ENCODE assay signal across 9 cellular contexts in the genomic region with DNA sequence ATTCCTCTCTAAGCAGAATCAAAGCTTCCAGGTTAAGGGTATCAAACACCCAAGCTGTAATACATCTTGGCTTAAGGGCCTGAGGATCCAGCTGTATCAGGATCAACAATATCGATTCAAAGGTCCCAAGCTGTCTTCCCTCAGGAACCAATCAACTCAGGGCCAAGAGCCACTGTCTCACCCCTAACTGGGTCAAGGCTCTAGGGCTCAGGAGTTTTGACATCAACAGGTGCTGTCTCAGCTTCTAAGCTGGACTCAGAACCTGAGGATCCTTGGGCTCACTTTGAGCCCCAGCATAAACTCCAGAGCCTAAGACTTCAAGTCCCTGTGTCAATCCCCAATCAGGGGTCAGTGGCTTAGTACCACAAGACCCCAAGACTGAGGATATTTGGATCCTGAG. TPM values are rescaled to one million over a fixed set of nuclear protein-coding genes. Genes with fewer than 3 reads are reported as not detected.
DNase-seq lines count a peak whose midpoint lies in the region; ATAC-seq and TF ChIP-seq lines count a peak whose summit lies in the region.
"Had no signal": no experiment of that assay in that cellular context is flagged by ENCODE, and none has a peak within 500 bp of the region (broad histone marks: within the 10 kb centered on the region; RNA-seq: fewer than 3 reads in every experiment).

No MANE protein-coding gene starts in this region.

- no peaks in the 10 kb centered on the region for H3K9me3 ChIP-seq in left ventricle myocardium inferior (replicated peaks)
- no peaks in the 10 kb centered on the region for H3K9me3 ChIP-seq in mesenchymal stem cell (ENCODE audit: control insufficient read depth, low read length)

- peaks cover 30% of the 10 kb centered on the region for H3K79me1 ChIP-seq in mesenchymal stem cell (replicated peaks; ENCODE audit: low read length, poor library complexity, severe bottlenecking)

- no peaks in the 10 kb centered on the region for H3K27me3 ChIP-seq in left ventricle myocardium inferior (ENCODE audit: low read depth)
- no peaks in the 10 kb centered on the region for H3K27me3 ChIP-seq in mesenchymal stem cell (ENCODE audit: control insufficient read depth in 1 of 2, insufficient read depth in 1 of 2, low read length in 2 of 2)

- no peak overlapping the region for H3K14ac ChIP-seq in mesenchymal stem cell (ENCODE audit: low read length in 2 of 2)

- H2BK5ac ChIP-seq in mesenchymal stem cell (ENCODE audit: low read depth, low read length, poor library complexity, severe bottlenecking) = no peak overlapping the region

- H3K4me1 ChIP-seq in left ventricle myocardium inferior = peaks cover 23% of the 10 kb centered on the region
- H3K4me1 ChIP-seq in mesenchymal stem cell (ENCODE audit: control insufficient read depth, insufficient read depth, low read depth, low read length) = peaks cover 17% of the 10 kb centered on the region

- H2AK5ac ChIP-seq in mesenchymal stem cell (ENCODE audit: low read length, severe bottlenecking) = no peak overlapping the region

- DNase-seq in left ventricle myocardium inferior = no peak
- no peak for DNase-seq in Right ventricle myocardium inferior (ENCODE audit: missing footprints)
- no peak for DNase-seq in astrocyte of the cerebellum (ENCODE audit: low read depth)
- DNase-seq in mesenchymal stem cell = no peak
- DNase-seq in NCI-H2107 treated with DMSO at 0.1 percent for 48 hours (lab: John Stamatoyannopoulos, UW; ENCODE audit: unreplicated experiment) = no peak
- no peak for DNase-seq in GM10266 (ENCODE audit: extremely low spot score)

- no peak overlapping the region for H2AFZ ChIP-seq in mesenchymal stem cell (ENCODE audit: low read depth, low read length)

- H3K18ac ChIP-seq in mesenchymal stem cell (ENCODE audit: low read depth in 1 of 2, low read length in 2 of 2) = no peak overlapping the region

- peaks cover 18% of the 10 kb centered on the region for H3K36me3 ChIP-seq in left ventricle myocardium inferior
- peaks cover 44 to 47% of the 10 kb centered on the region in 2 experiments for H3K36me3 ChIP-seq in mesenchymal stem cell (ENCODE audit: control insufficient read depth in 1 of 2, insufficient read depth in 2 of 2, low read depth in 1 of 2, low read length in 2 of 2)

- 100% methylated on average over 1 of the region's 1 CpG for WGBS in mesenchymal stem cell

- intact Hi-C loops in left ventricle myocardium inferior (cut with micrococcal nuclease) = no loop called here
- intact Hi-C loops in Right ventricle myocardium inferior (cut with DNase I) = no loop called here

- H3K4me3 ChIP-seq in left ventricle myocardium inferior (peak overlapping the region; percentile 77), astrocyte of the cerebellum (ENCODE audit: low read depth, low read length) (peak overlapping the region; percentile 90), mesenchymal stem cell (ENCODE audit: insufficient read depth in 1 of 2, low read depth in 1 of 2, low read length in 2 of 2) (peak overlapping the region; percentile 84 to 97)

- peak overlapping the region; percentile 91 for H3K9ac ChIP-seq in mesenchymal stem cell (ENCODE audit: low read length)

- no peak overlapping the region for H2BK120ac ChIP-seq in mesenchymal stem cell (ENCODE audit: low read depth, low read length)

- in situ Hi-C loops in astrocyte of the cerebellum (cut with HindIII; ENCODE audit: low sequenced_read_pairs) = no loop called here

- TF ChIP-seq CTCF in left ventricle myocardium inferior (IDR thresholded peaks at IDR 0.05; ENCODE audit: borderline replicate concordance) = no peak
- TF ChIP-seq CTCF in astrocyte of the cerebellum (IDR thresholded peaks at IDR 0.05; ENCODE audit: low read depth, low read length, missing control alignments) = no peak
- TF ChIP-seq CTCF in GM10266 (IDR thresholded peaks at IDR 0.05; ENCODE audit: control insufficient read depth, insufficient read depth, low read depth, missing control alignments) = no peak

- no peak overlapping the region for H4K91ac ChIP-seq in mesenchymal stem cell (ENCODE audit: low read length)

- no peak overlapping the region for H2BK12ac ChIP-seq in mesenchymal stem cell (ENCODE audit: low read length in 2 of 2)

- H3K23ac ChIP-seq in mesenchymal stem cell (ENCODE audit: low read length in 2 of 2) = no peak overlapping the region

- no peak for ATAC-seq in Right ventricle myocardium inferior
- no peak for ATAC-seq in GM19035 (IDR thresholded peaks at IDR 0.05; ENCODE audit: unreplicated experiment)
- no peak for ATAC-seq in GM19452 (IDR thresholded peaks at IDR 0.05; ENCODE audit: unreplicated experiment)

- H4K8ac ChIP-seq in mesenchymal stem cell (ENCODE audit: low read length) = peak overlapping the region; percentile 80

- H3K4me2 ChIP-seq in mesenchymal stem cell (ENCODE audit: low read length, poor library complexity, severe bottlenecking) = peak overlapping the region; percentile 96

- H3K27ac ChIP-seq in left ventricle myocardium inferior (replicated peaks) (no peak overlapping the region), mesenchymal stem cell (ENCODE audit: low read length, poor library complexity, severe bottlenecking) (no peak overlapping the region)

- no peak overlapping the region for H2BK15ac ChIP-seq in mesenchymal stem cell (ENCODE audit: low read depth, poor library complexity, severe bottlenecking)

- H3K4ac ChIP-seq in mesenchymal stem cell (ENCODE audit: low read depth in 1 of 2, low read length in 2 of 2) = no peak overlapping the region

RNA-seq across cellular contexts. Expression of a gene that starts 0.9 kb away (rescaled TPM):
- total RNA-seq in left ventricle myocardium inferior (1.8 TPM), Right ventricle myocardium inferior (1.7 TPM)
- polyA plus RNA-seq in mesenchymal stem cell (2013, experiment 1 of 2) = 5.2 TPM
- polyA plus RNA-seq in mesenchymal stem cell (2013, experiment 2 of 2) = 5.2 TPM

RNA-seq across cellular contexts. Expression of a gene that starts 7.7 kb away (rescaled TPM):
- total RNA-seq in left ventricle myocardium inferior (not detected), Right ventricle myocardium inferior (not detected)
- polyA plus RNA-seq in mesenchymal stem cell (2013, experiment 1 of 2) = not detected
- polyA plus RNA-seq in mesenchymal stem cell (2013, experiment 2 of 2) = not detected
- total RNA-seq: myocyte had no signal

RNA-seq across cellular contexts. Expression of a gene that starts 13.8 kb away (rescaled TPM):
- total RNA-seq in left ventricle myocardium inferior = 50.8 TPM
- total RNA-seq in Right ventricle myocardium inferior = 45.9 TPM
- polyA plus RNA-seq in mesenchymal stem cell (2013, experiment 1 of 2) = 39.7 TPM
- polyA plus RNA-seq in mesenchymal stem cell (2013, experiment 2 of 2) = 39.4 TPM

RNA-seq across cellular contexts. Expression of a gene that starts 28.2 kb away (rescaled TPM):
- 33.1 TPM for total RNA-seq in left ventricle myocardium inferior
- total RNA-seq in Right ventricle myocardium inferior = 35.1 TPM
- 39.8 TPM for polyA plus RNA-seq in mesenchymal stem cell (2013, experiment 1 of 2)
- polyA plus RNA-seq in mesenchymal stem cell (2013, experiment 2 of 2) = 37.8 TPM

RNA-seq across cellular contexts. Expression of a gene that starts 28.9 kb away (rescaled TPM):
- total RNA-seq in left ventricle myocardium inferior (8.4 TPM), Right ventricle myocardium inferior (7.2 TPM)
- 5.0 TPM for polyA plus RNA-seq in mesenchymal stem cell (2013, experiment 1 of 2)
- 4.7 TPM for polyA plus RNA-seq in mesenchymal stem cell (2013, experiment 2 of 2)
